8 cellular contexts compared by ENCODE assay signal in the genomic region with DNA sequence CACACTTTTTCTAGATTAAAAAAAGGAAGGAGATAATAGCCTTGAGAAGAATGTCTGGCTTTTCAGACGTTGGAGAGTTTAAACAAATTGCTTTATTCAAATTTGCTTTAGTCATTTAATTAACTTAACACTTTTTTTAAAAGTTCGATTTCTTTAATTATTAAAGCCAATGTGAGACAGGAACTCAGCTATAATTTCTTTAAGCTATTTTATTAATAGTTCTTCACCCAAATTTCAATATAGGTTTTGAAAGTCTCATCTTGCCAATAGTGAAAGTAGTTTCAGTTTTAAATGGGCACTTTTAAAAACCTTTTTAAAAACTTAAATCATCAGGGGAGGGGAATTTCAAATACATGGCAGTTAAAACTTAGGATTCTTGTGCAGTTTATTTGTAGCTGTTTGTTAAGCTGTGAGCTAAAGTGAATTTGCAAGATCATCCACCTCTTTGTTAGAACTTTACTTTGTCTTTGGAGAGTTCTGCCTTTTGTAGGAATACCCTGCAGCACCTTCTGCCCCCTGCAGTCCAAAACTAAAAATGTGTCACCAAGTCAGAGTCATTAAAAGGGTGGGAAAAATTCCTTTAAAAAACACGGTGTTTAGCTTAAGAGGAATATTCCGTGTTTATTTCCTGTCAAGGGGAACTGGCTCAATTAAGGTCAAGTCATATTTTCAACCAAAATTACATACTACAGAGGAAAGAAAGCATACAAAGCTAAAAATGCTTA. TPM values are rescaled to one million over a fixed set of nuclear protein-coding genes. Genes with fewer than 3 reads are reported as not detected.
DNase-seq lines count a peak whose midpoint lies in the region.

No MANE protein-coding gene starts in this region.

- peaks cover 48% of the 10 kb centered on the region for H3K36me3 ChIP-seq in HUES64 (ENCODE audit: insufficient read depth, low read length)
- peaks cover 52% of the 10 kb centered on the region for H3K36me3 ChIP-seq in SJSA1

- intact Hi-C loops in dendritic cell treated with granulocyte-macrophage colony-stimulating factor and Interleukin-4, amounts not matched to agents 40 ng/mL and 50 ng/mL, for 4 days (cut with micrococcal nuclease) = loop anchor here (5.0 to 10.0 kb wide), 2 partner anchors 208 to 420 kb away; no protein-coding TSS in a partner anchor

- peak overlapping the region; percentile 90 for H3K9ac ChIP-seq in HUES64 (ENCODE audit: low read depth, low read length)

- H3K4me1 ChIP-seq in HUES64 (ENCODE audit: insufficient read depth, low read length) (peaks cover 54% of the 10 kb centered on the region), SJSA1 (replicated peaks) (peaks cover 51% of the 10 kb centered on the region), mononuclear cell (ENCODE audit: insufficient read depth, low read length) (peaks cover 46% of the 10 kb centered on the region)

- peak; percentile 54 for DNase-seq in SIG-M5 treated with dmso at 0.1 percent for 504 hours (lab: John Stamatoyannopoulos, UW; ENCODE audit: unreplicated experiment)
- no peak for DNase-seq in SIG-M5 (lab: John Stamatoyannopoulos, UW)
- DNase-seq in SJSA1 (ENCODE audit: low read depth in 1 of 2, low spot score in 2 of 2) = peak in 1 of 2 experiments; percentile 77
- no peak for DNase-seq in cerebellar nuclear complex (lab: John Stamatoyannopoulos, UW)
- DNase-seq in HPDE6-E6E7 (ENCODE audit: extremely low spot score) = no peak

- no peaks in the 10 kb centered on the region for H3K27me3 Mint-ChIP-seq in dendritic cell treated with granulocyte-macrophage colony-stimulating factor and Interleukin-4, amounts not matched to agents 40 ng/mL and 50 ng/mL, for 4 days

- H3K9me3 Mint-ChIP-seq in dendritic cell treated with granulocyte-macrophage colony-stimulating factor and Interleukin-4, amounts not matched to agents 40 ng/mL and 50 ng/mL, for 4 days = no peaks in the 10 kb centered on the region

- H3K36me3 Mint-ChIP-seq in dendritic cell treated with granulocyte-macrophage colony-stimulating factor and Interleukin-4, amounts not matched to agents 40 ng/mL and 50 ng/mL, for 4 days (ENCODE audit: low read depth) = peaks cover 68% of the 10 kb centered on the region

- H3K9me3 ChIP-seq in HUES64 (ENCODE audit: insufficient read depth, low read depth, low read length) (no peaks in the 10 kb centered on the region), SJSA1 (replicated peaks) (no peaks in the 10 kb centered on the region), mononuclear cell (ENCODE audit: low read depth, low read length) (no peaks in the 10 kb centered on the region)

- H3K4me1 Mint-ChIP-seq in dendritic cell treated with granulocyte-macrophage colony-stimulating factor and Interleukin-4, amounts not matched to agents 40 ng/mL and 50 ng/mL, for 4 days (ENCODE audit: low read depth) = peaks cover 34% of the 10 kb centered on the region

- peak overlapping the region; percentile 90 for H3K4me3 Mint-ChIP-seq in dendritic cell treated with granulocyte-macrophage colony-stimulating factor and Interleukin-4, amounts not matched to agents 40 ng/mL and 50 ng/mL, for 4 days

- peak overlapping the region; percentile 99 for H3K27ac Mint-ChIP-seq in dendritic cell treated with granulocyte-macrophage colony-stimulating factor and Interleukin-4, amounts not matched to agents 40 ng/mL and 50 ng/mL, for 4 days

- 0% methylated on average over 2 of the region's 4 CpGs for WGBS in HUES64

- H3K27me3 ChIP-seq in HUES64 (ENCODE audit: insufficient read depth, low read length) (no peaks in the 10 kb centered on the region), SJSA1 (replicated peaks) (no peaks in the 10 kb centered on the region), mononuclear cell (ENCODE audit: insufficient read depth, low read length) (no peaks in the 10 kb centered on the region)

- peak overlapping the region; percentile 93 for H3K27ac ChIP-seq in HUES64 (ENCODE audit: low read depth, low read length)
- peak overlapping the region; percentile 84 for H3K27ac ChIP-seq in SJSA1

- H3K4me3 ChIP-seq in HUES64 (ENCODE audit: low read length) = peak overlapping the region; percentile 87
- peak overlapping the region; percentile 67 for H3K4me3 ChIP-seq in SJSA1
- peak overlapping the region; percentile 24 for H3K4me3 ChIP-seq in mononuclear cell (ENCODE audit: low read length)

RNA-seq across cellular contexts. Expression of a gene that starts 4.6 kb away (rescaled TPM):
- polyA plus RNA-seq in HUES64 (2013, experiment 1 of 2) = 164 TPM
- 187 TPM for polyA plus RNA-seq in HUES64 (2013, experiment 2 of 2)
- 37.5 and 41.9 TPM in 2 replicates for total RNA-seq in SJSA1 (2014; rRNA removed; shearing (Covaris generic))
- 91.2 TPM for total RNA-seq in mononuclear cell

Comparison
In these comparisons a context has a peak if more than half of its experiments do, and no peak if none do; other contexts are left out.
1. H3K4me3 ChIP-seq: peak in every context shown above with its lines; median percentile 87 in HUES64; 67 in SJSA1; 24 in mononuclear cell.